ENCODE assay signal across 8 cellular contexts in the genomic region with DNA sequence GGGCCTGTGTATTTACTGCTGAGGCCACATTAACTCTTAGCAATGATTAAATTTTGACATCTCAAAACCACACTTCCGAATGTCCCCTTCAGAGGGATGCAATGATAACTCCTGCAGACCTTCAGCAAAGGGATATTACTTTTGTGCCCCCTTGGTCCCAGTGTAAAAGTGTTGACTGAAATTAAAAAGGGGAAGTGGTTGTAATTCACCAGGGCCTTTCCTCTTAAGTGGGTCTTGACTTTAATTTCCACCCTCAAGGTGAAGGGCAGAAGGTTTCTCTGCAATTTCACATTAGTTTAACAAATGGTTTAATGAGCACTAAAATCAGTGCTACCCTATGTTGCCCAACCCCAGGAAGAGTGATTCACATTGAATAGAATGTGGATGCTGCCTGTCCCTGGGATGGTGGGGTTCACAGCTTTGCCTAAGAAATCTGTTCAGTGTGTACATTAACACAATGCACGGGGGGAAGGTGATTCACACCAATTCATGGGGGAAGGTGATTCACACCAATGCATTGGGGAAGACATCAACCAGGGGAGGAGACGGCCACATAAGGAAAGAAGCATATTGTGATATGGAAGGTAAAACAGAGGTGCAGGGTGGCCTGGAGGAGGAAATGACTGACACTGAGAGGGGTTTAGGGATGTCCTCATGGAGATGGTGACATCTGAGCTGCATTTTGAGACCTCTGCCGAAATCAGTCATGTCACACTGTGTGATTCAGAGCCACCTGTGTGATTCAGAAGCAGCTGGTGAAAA. TPM values are rescaled to one million over a fixed set of nuclear protein-coding genes. Genes with fewer than 3 reads are reported as not detected.
DNase-seq lines count a peak whose midpoint lies in the region; ATAC-seq and TF ChIP-seq lines count a peak whose summit lies in the region.

No MANE protein-coding gene starts in this region.

- POLR2A ChIA-PET in activated CD4-positive, alpha-beta T cell treated with anti-CD3 and anti-CD28 coated beads, Interleukin-2, amount 10 ng/mL, durations not matched to agents 7 days and 5 days (lab: Charles Lee), result no interaction called here

- no peaks in the 10 kb centered on the region for H3K36me3 ChIP-seq in adipocyte (ENCODE audit: control insufficient read depth, insufficient read depth, low read length, severe bottlenecking)

- H3K9me3 ChIP-seq in adipocyte (ENCODE audit: control insufficient read depth, low read length), result peaks cover 11% of the 10 kb centered on the region

- no peak overlapping the region for H3K4me3 Mint-ChIP-seq in osteocyte (ENCODE audit: unreplicated experiment)
- H3K4me3 Mint-ChIP-seq in activated CD4-positive, alpha-beta T cell treated with anti-CD3 and anti-CD28 coated beads, Interleukin-2, amount 10 ng/mL, durations not matched to agents 7 days and 5 days, result no peak overlapping the region

- peak overlapping the region; percentile 88 for H3K27ac Mint-ChIP-seq in osteocyte (ENCODE audit: unreplicated experiment)
- H3K27ac Mint-ChIP-seq in activated CD4-positive, alpha-beta T cell treated with anti-CD3 and anti-CD28 coated beads, Interleukin-2, amount 10 ng/mL, durations not matched to agents 7 days and 5 days, result no peak overlapping the region

- H3K9ac ChIP-seq in adipocyte (ENCODE audit: low read length), result peak overlapping the region; percentile 74

- H3K27me3 ChIP-seq in adipocyte (replicated peaks; ENCODE audit: control insufficient read depth, insufficient read depth, low read length), result no peaks in the 10 kb centered on the region

- in situ Hi-C loops in GM13976 (cut with MboI; ENCODE audit: low sequenced_read_pairs, unreplicated experiment), result no loop called here

- H3K27me3 Mint-ChIP-seq in osteocyte (ENCODE audit: unreplicated experiment), result no peaks in the 10 kb centered on the region
- H3K27me3 Mint-ChIP-seq in activated CD4-positive, alpha-beta T cell treated with anti-CD3 and anti-CD28 coated beads, Interleukin-2, amount 10 ng/mL, durations not matched to agents 7 days and 5 days, result no peaks in the 10 kb centered on the region

- DNase-seq in adipocyte (ENCODE audit: low read depth), result peak; percentile 79
- no peak for DNase-seq in osteocyte (ENCODE audit: extremely low spot score, unreplicated experiment)
- DNase-seq in GM13976 (ENCODE audit: low spot score), result no peak
- no peak for DNase-seq in activated CD4-positive, alpha-beta T cell treated with anti-CD3 and anti-CD28 coated beads, Interleukin-2, amount 10 ng/mL, durations not matched to agents 7 days and 5 days
- no peak for DNase-seq in NCI-H526 (lab: John Stamatoyannopoulos, UW)

- peaks cover 2% of the 10 kb centered on the region for H3K36me3 Mint-ChIP-seq in osteocyte (ENCODE audit: unreplicated experiment)
- peaks cover 2% of the 10 kb centered on the region for H3K36me3 Mint-ChIP-seq in activated CD4-positive, alpha-beta T cell treated with anti-CD3 and anti-CD28 coated beads, Interleukin-2, amount 10 ng/mL, durations not matched to agents 7 days and 5 days (ENCODE audit: low read depth)

- peak overlapping the region; percentile 58 for H3K4me3 ChIP-seq in adipocyte (ENCODE audit: low read length)

- CTCF ChIA-PET in activated CD4-positive, alpha-beta T cell treated with anti-CD3 and anti-CD28 coated beads, Interleukin-2, amount 10 ng/mL, durations not matched to agents 7 days and 5 days (lab: Charles Lee), result interaction anchor here (0.6 to 0.8 kb wide), 2 partner anchors 9 to 347 kb away, joined by 3 to 4 read pairs; partner anchors contain the start of gene PKD1L1

- ATAC-seq in GM18909 (IDR thresholded peaks at IDR 0.05; ENCODE audit: poor library complexity, unreplicated experiment), result peak; percentile 73
- peak; percentile 67 for ATAC-seq in HG03565 (IDR thresholded peaks at IDR 0.05; ENCODE audit: unreplicated experiment)
- ATAC-seq in HG03159 (IDR thresholded peaks at IDR 0.05; ENCODE audit: unreplicated experiment), result no peak

- peaks cover 47% of the 10 kb centered on the region for H3K4me1 ChIP-seq in adipocyte (ENCODE audit: control insufficient read depth, insufficient read depth, low read length)

- peaks cover 58% of the 10 kb centered on the region for H3K4me1 Mint-ChIP-seq in osteocyte (ENCODE audit: unreplicated experiment)
- H3K4me1 Mint-ChIP-seq in activated CD4-positive, alpha-beta T cell treated with anti-CD3 and anti-CD28 coated beads, Interleukin-2, amount 10 ng/mL, durations not matched to agents 7 days and 5 days, result no peaks in the 10 kb centered on the region

- TF ChIP-seq CTCF in osteocyte (IDR thresholded peaks at IDR 0.05), result no peak
- no peak for TF ChIP-seq CTCF in GM13976 (IDR thresholded peaks at IDR 0.05; ENCODE audit: borderline replicate concordance, control extremely low read depth, extremely low read depth, insufficient read depth, missing control alignments)

- H3K9me3 Mint-ChIP-seq in osteocyte (ENCODE audit: unreplicated experiment), result peaks cover 7% of the 10 kb centered on the region
- peaks cover 23% of the 10 kb centered on the region for H3K9me3 Mint-ChIP-seq in activated CD4-positive, alpha-beta T cell treated with anti-CD3 and anti-CD28 coated beads, Interleukin-2, amount 10 ng/mL, durations not matched to agents 7 days and 5 days

RNA-seq across cellular contexts. Expression of gene TNS3, which starts 19.4 kb away (rescaled TPM):
- total RNA-seq in osteocyte, result 93.8 and 103 TPM in 2 replicates
- not detected for total RNA-seq in activated CD4-positive, alpha-beta T cell treated with anti-CD3 and anti-CD28 coated beads, Interleukin-2, amount 10 ng/mL, durations not matched to agents 7 days and 5 days

Comparison
In these comparisons a context has a peak if more than half of its experiments do, and no peak if none do; other contexts are left out.
1. RNA of gene TNS3, which starts 19.4 kb away (total RNA-seq): 93.8 to 103 TPM in osteocyte; not detected in activated CD4-positive, alpha-beta T cell treated with anti-CD3 and anti-CD28 coated beads, Interleukin-2, amount 10 ng/mL, durations not matched to agents 7 days and 5 days; every median in the first group is over 10 times any median in the second.